ENCODE assay signal across 8 cellular contexts in the genomic region with DNA sequence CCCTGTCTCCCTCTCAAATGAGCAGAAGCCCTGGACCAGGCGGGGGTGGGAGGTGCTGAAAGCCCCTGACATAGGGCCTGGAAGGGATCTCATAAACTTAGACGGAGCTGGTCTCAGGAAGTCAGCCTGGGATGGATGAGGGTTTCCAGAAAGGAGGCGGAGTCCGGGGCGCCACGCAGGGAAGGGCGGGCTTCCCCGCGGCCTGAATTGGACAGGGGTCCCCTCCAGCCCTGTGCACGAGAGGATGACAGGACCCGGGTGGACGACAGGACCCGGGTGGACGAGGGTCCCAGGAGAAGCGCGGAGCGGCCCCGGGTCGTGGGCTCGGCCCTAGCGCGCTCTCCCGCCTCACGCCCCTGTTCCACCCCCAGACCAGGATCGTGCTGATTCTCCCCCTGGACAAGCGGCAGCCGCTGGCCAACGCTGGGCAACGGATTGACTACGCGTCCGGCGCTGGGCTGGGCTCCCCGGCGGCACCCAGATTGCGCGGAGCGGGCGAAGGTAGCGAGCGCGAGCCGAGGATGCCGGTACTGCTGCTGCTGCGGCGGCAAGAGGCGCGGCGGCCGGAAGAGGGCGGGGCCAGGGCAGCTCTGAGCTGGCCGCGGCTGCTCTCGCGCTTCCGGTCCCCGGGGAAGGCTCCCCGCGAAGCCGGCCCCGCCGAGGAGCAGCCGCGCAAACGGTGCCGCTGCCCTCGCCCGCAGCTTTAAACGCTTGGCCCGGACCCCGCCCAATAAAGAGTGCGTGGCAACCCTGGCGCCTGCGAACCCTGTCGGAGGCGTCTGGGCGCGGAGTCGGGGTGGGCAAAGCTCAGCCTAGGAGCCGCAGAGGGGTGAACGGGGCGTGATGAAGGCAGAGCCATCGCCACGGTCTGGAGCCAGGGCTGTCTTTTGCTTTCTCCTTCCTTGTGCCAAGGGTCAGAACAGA. TPM values are rescaled to one million over a fixed set of nuclear protein-coding genes. Genes with fewer than 3 reads are reported as not detected.
DNase-seq lines count a peak whose midpoint lies in the region; ATAC-seq and TF ChIP-seq lines count a peak whose summit lies in the region.

No MANE protein-coding gene starts in this region.

- H3K4me3 ChIP-seq in ectodermal cell (ENCODE audit: insufficient read depth, low read depth, low read length) (peak overlapping the region; percentile 91), lung (peak overlapping the region; percentile 68)

- H3K9me3 Mint-ChIP-seq in activated CD8-positive, alpha-beta T cell treated with anti-CD3 and anti-CD28 coated beads, Interleukin-2, amount 10 ng/mL, durations not matched to agents 7 days and 5 days (ENCODE audit: insufficient read depth): no peaks in the 10 kb centered on the region

- POLR2A ChIA-PET in activated CD8-positive, alpha-beta T cell treated with anti-CD3 and anti-CD28 coated beads, Interleukin-2, amount 10 ng/mL, durations not matched to agents 7 days and 5 days (lab: Charles Lee): interaction anchor here (0.9 to 10.3 kb wide), 13 partner anchors 10 to 331 kb away, joined by 3 to 148 read pairs (median 4); partner anchors contain the start of genes CBFA2T2, CDK5RAP1, E2F1 and NECAB3

- DNase-seq in NCI-H2081 (lab: John Stamatoyannopoulos, UW) (peak; percentile 83 to 86), NCI-H2081 treated with DMSO at 0.1 percent for 48 hours (lab: John Stamatoyannopoulos, UW) (no peak), NCI-H82 treated with DMSO at 0.1 percent for 48 hours (lab: John Stamatoyannopoulos, UW; ENCODE audit: unreplicated experiment) (peak; percentile 14), lung (ENCODE audit: low spot score) (peak; percentile 82)
- peak; percentile 90 for DNase-seq in activated CD8-positive, alpha-beta T cell treated with anti-CD3 and anti-CD28 coated beads, Interleukin-2, amount 10 ng/mL, durations not matched to agents 7 days and 5 days
- peak; percentile 62 to 79 (median 65) for DNase-seq in stimulated activated CD4-positive, alpha-beta T cell treated with anti-CD3 and anti-CD28 coated beads, TNF-alpha, amount 100 ng/mL, for 4 hours (ENCODE audit: low read depth in 3 of 3)

- ATAC-seq in HG03439 (IDR thresholded peaks at IDR 0.05; ENCODE audit: unreplicated experiment): peak; percentile 32
- ATAC-seq in activated CD8-positive, alpha-beta T cell treated with anti-CD3 and anti-CD28 coated beads, Interleukin-2, amount 10 ng/mL, durations not matched to agents 7 days and 5 days: peak; percentile 72
- ATAC-seq in lung (ENCODE audit: insufficient read depth, low FRiP score): peak; percentile 69

- H3K4me3 Mint-ChIP-seq in activated CD8-positive, alpha-beta T cell treated with anti-CD3 and anti-CD28 coated beads, Interleukin-2, amount 10 ng/mL, durations not matched to agents 7 days and 5 days: peak overlapping the region; percentile 80

- TF ChIP-seq CTCF in lung (IDR thresholded peaks at IDR 0.05; ENCODE audit: control extremely low read depth, extremely low read depth): no peak

- H3K36me3 Mint-ChIP-seq in activated CD8-positive, alpha-beta T cell treated with anti-CD3 and anti-CD28 coated beads, Interleukin-2, amount 10 ng/mL, durations not matched to agents 7 days and 5 days (ENCODE audit: low read depth): peaks cover 12% of the 10 kb centered on the region

- H3K27me3 Mint-ChIP-seq in activated CD8-positive, alpha-beta T cell treated with anti-CD3 and anti-CD28 coated beads, Interleukin-2, amount 10 ng/mL, durations not matched to agents 7 days and 5 days (ENCODE audit: low read depth): no peaks in the 10 kb centered on the region

- H3K4me1 ChIP-seq in ectodermal cell (ENCODE audit: control insufficient read depth, insufficient read depth, low read length) (peaks cover 7% of the 10 kb centered on the region), lung (ENCODE audit: control insufficient read depth in 2 of 2, insufficient read depth in 2 of 2, low read length in 2 of 2) (peaks cover 0 to 22% of the 10 kb centered on the region in 2 donors)

- H3K36me3 ChIP-seq in ectodermal cell (ENCODE audit: control insufficient read depth, insufficient read depth, low read length): no peaks in the 10 kb centered on the region
- H3K36me3 ChIP-seq in lung (ENCODE audit: control insufficient read depth in 2 of 2, insufficient read depth in 2 of 2, low read length in 2 of 2): peaks cover 3 to 13% of the 10 kb centered on the region in 2 donors

- H3K27me3 ChIP-seq in ectodermal cell (ENCODE audit: control insufficient read depth, insufficient read depth, low read length, poor library complexity, severe bottlenecking) (peaks cover 14% of the 10 kb centered on the region), lung (ENCODE audit: control insufficient read depth, insufficient read depth) (no peaks in the 10 kb centered on the region)

- H3K9me3 ChIP-seq in ectodermal cell (ENCODE audit: control insufficient read depth, low read length): no peaks in the 10 kb centered on the region
- no peaks in the 10 kb centered on the region for H3K9me3 ChIP-seq in lung (ENCODE audit: control insufficient read depth in 2 of 2, insufficient read depth in 1 of 2, low read length in 1 of 2)

- H3K27ac ChIP-seq in ectodermal cell (ENCODE audit: insufficient read depth, low read depth, low read length, poor library complexity, severe bottlenecking) (no peak overlapping the region), lung (ENCODE audit: low read depth in 1 of 2, low read length in 1 of 2) (peak overlapping the region; percentile 86 to 92)

- H3K27ac Mint-ChIP-seq in activated CD8-positive, alpha-beta T cell treated with anti-CD3 and anti-CD28 coated beads, Interleukin-2, amount 10 ng/mL, durations not matched to agents 7 days and 5 days: peak overlapping the region; percentile 91

- WGBS in ectodermal cell, 2 experiments: 1% methylated on average over 84 of the region's 84 CpGs
- 1% methylated on average over 78 to 84 of the region's 84 CpGs for WGBS in lung, 2 donors

- H3K4me1 Mint-ChIP-seq in activated CD8-positive, alpha-beta T cell treated with anti-CD3 and anti-CD28 coated beads, Interleukin-2, amount 10 ng/mL, durations not matched to agents 7 days and 5 days (ENCODE audit: low read depth): peaks cover 37% of the 10 kb centered on the region

- CTCF ChIA-PET in activated CD8-positive, alpha-beta T cell treated with anti-CD3 and anti-CD28 coated beads, Interleukin-2, amount 10 ng/mL, durations not matched to agents 7 days and 5 days (lab: Charles Lee): interaction anchor here (0.9 to 9.8 kb wide), 8 partner anchors 9 to 206 kb away, joined by 3 to 126 read pairs (median 6); partner anchors contain the start of gene CBFA2T2

RNA-seq across cellular contexts. Expression of gene C20orf144, which starts 1.3 kb away (rescaled TPM):
- total RNA-seq in activated CD8-positive, alpha-beta T cell treated with anti-CD3 and anti-CD28 coated beads, Interleukin-2, amount 10 ng/mL, durations not matched to agents 7 days and 5 days: under 1 TPM; 0.16 to 0.21 TPM
- polyA plus RNA-seq in ectodermal cell (2013, experiment 1 of 4): 0.17 TPM
- polyA plus RNA-seq in ectodermal cell (2013, experiment 2 of 4): 0.27 TPM
- polyA plus RNA-seq in ectodermal cell (2013, experiment 3 of 4): not detected
- not detected for polyA plus RNA-seq in ectodermal cell (2013, experiment 4 of 4)
- under 1 TPM in 1 of 2 donors, not detected in 1; 0.31 TPM for total RNA-seq in lung
- polyA plus RNA-seq in lung: under 1 TPM; 0.05 to 0.08 TPM

RNA-seq across cellular contexts. Expression of gene ACTL10, which starts 3.3 kb away (rescaled TPM):
- total RNA-seq in activated CD8-positive, alpha-beta T cell treated with anti-CD3 and anti-CD28 coated beads, Interleukin-2, amount 10 ng/mL, durations not matched to agents 7 days and 5 days: 1 to 10 TPM; 2.9 to 3.2 TPM
- polyA plus RNA-seq in ectodermal cell (2013, experiment 1 of 4): not detected
- polyA plus RNA-seq in ectodermal cell (2013, experiment 2 of 4): 0.12 TPM
- polyA plus RNA-seq in ectodermal cell (2013, experiment 3 of 4): not detected
- polyA plus RNA-seq in ectodermal cell (2013, experiment 4 of 4): 0.16 TPM
- 1 to 10 TPM in 1 of 2 donors, under 1 TPM in 1; 0.26 to 3.4 TPM for total RNA-seq in lung
- polyA plus RNA-seq in lung: 1 to 10 TPM; 1.3 to 3.1 TPM

RNA-seq across cellular contexts. Expression of gene NECAB3, which starts 10.8 kb away (rescaled TPM):
- total RNA-seq in activated CD8-positive, alpha-beta T cell treated with anti-CD3 and anti-CD28 coated beads, Interleukin-2, amount 10 ng/mL, durations not matched to agents 7 days and 5 days: 10 to 100 TPM; 28.4 to 38.2 TPM
- polyA plus RNA-seq in ectodermal cell (2013, experiment 1 of 4): 22.8 TPM
- polyA plus RNA-seq in ectodermal cell (2013, experiment 2 of 4): 18.8 TPM
- polyA plus RNA-seq in ectodermal cell (2013, experiment 3 of 4): 18.7 TPM
- 23.3 TPM for polyA plus RNA-seq in ectodermal cell (2013, experiment 4 of 4)
- total RNA-seq in lung: 100 to 1,000 TPM in 1 of 2 donors, 10 to 100 TPM in 1; 63.5 to 127 TPM
- 10 to 100 TPM; 21.2 to 80.8 TPM for polyA plus RNA-seq in lung

RNA-seq across cellular contexts. Expression of gene E2F1, which starts 22.8 kb away (rescaled TPM):
- total RNA-seq in activated CD8-positive, alpha-beta T cell treated with anti-CD3 and anti-CD28 coated beads, Interleukin-2, amount 10 ng/mL, durations not matched to agents 7 days and 5 days: 10 to 100 TPM; 74.5 to 80.8 TPM
- polyA plus RNA-seq in ectodermal cell (2013, experiment 1 of 4): 32.8 TPM
- polyA plus RNA-seq in ectodermal cell (2013, experiment 2 of 4): 37.6 TPM
- polyA plus RNA-seq in ectodermal cell (2013, experiment 3 of 4): 26.5 TPM
- polyA plus RNA-seq in ectodermal cell (2013, experiment 4 of 4): 27.6 TPM
- 10 to 100 TPM in 1 of 2 donors, 1 to 10 TPM in 1; 6.4 to 10.9 TPM for total RNA-seq in lung
- polyA plus RNA-seq in lung: 10 to 100 TPM in 1 of 2 donors, 1 to 10 TPM in 1; 4.2 to 10.7 TPM

RNA-seq across cellular contexts. Expression of gene PXMP4, which starts 56.7 kb away (rescaled TPM):
- 10 to 100 TPM; 17.1 to 17.7 TPM for total RNA-seq in activated CD8-positive, alpha-beta T cell treated with anti-CD3 and anti-CD28 coated beads, Interleukin-2, amount 10 ng/mL, durations not matched to agents 7 days and 5 days
- polyA plus RNA-seq in ectodermal cell (2013, experiment 1 of 4): 4.5 TPM
- polyA plus RNA-seq in ectodermal cell (2013, experiment 2 of 4): 5.2 TPM
- polyA plus RNA-seq in ectodermal cell (2013, experiment 3 of 4): 4.4 TPM
- 2.9 TPM for polyA plus RNA-seq in ectodermal cell (2013, experiment 4 of 4)
- 10 to 100 TPM; 28.9 to 36.8 TPM for total RNA-seq in lung
- polyA plus RNA-seq in lung: 10 to 100 TPM; 10.2 to 24.7 TPM
